In genomic region chr2:8805278-8806045, GRCh38 we compare ENCODE assay signal across 20 cellular contexts. TPM values are rescaled to one million over a fixed set of nuclear protein-coding genes. Genes with fewer than 3 reads are reported as not detected.
DNase-seq lines count a peak whose midpoint lies in the region; ATAC-seq and TF ChIP-seq lines count a peak whose summit lies in the region.
"Had no signal": no experiment of that assay in that cellular context is flagged by ENCODE, and none has a peak within 500 bp of the region (broad histone marks: within the 10 kb centered on the region; RNA-seq: fewer than 3 reads in every experiment).

No MANE protein-coding gene starts in this region.

- H3K4me3 ChIP-seq in right cardiac atrium (ENCODE audit: low read length): no peak overlapping the region
- H3K4me3 ChIP-seq: breast epithelium, esophagus muscularis mucosa, GM23248 had no signal

- H3K4me1 ChIP-seq in right cardiac atrium (ENCODE audit: control insufficient read depth, insufficient read depth, low read length): peaks cover 2% of the 10 kb centered on the region
- H3K4me1 ChIP-seq: breast epithelium, Caco-2 had no signal

- 61% methylated on average over 6 of the region's 6 CpGs for WGBS in right cardiac atrium

- no peak for TF ChIP-seq CTCF in type B pancreatic cell (conservative IDR thresholded peaks at IDR 0.05)

- peaks cover 59% of the 10 kb centered on the region for H3K36me3 Mint-ChIP-seq in type B pancreatic cell

- H3K4me1 Mint-ChIP-seq in type B pancreatic cell (ENCODE audit: unreplicated experiment): peaks cover 3% of the 10 kb centered on the region
- H3K4me1 Mint-ChIP-seq: IgD-negative memory B cell had no signal

- no peak overlapping the region for H3K4me3 Mint-ChIP-seq in type B pancreatic cell
- H3K4me3 Mint-ChIP-seq: activated naive CD4-positive, alpha-beta T cell treated with anti-CD3 and anti-CD28 coated beads, Interleukin-2, amount 50 U/mL, for 24 hours; IgD-negative memory B cell had no signal

- H3K27ac ChIP-seq in right cardiac atrium (ENCODE audit: low read length): no peak overlapping the region
- H3K27ac ChIP-seq: esophagus muscularis mucosa, GM23248, neutrophil had no signal

- H3K27ac Mint-ChIP-seq in type B pancreatic cell: peak overlapping the region; percentile 62
- H3K27ac Mint-ChIP-seq: IgD-negative memory B cell had no signal

- no peaks in the 10 kb centered on the region for H3K27me3 ChIP-seq in right cardiac atrium (ENCODE audit: control insufficient read depth, insufficient read depth)
- H3K27me3 ChIP-seq: breast epithelium, esophagus muscularis mucosa, neutrophil had no signal

- no peaks in the 10 kb centered on the region for H3K9me3 Mint-ChIP-seq in type B pancreatic cell
- H3K9me3 Mint-ChIP-seq: activated naive CD4-positive, alpha-beta T cell treated with anti-CD3 and anti-CD28 coated beads, Interleukin-2, amount 50 U/mL, for 24 hours; IgD-negative memory B cell had no signal

- H3K9me3 ChIP-seq in right cardiac atrium (ENCODE audit: control insufficient read depth, low read length): no peaks in the 10 kb centered on the region
- H3K9me3 ChIP-seq: breast epithelium, Caco-2, esophagus muscularis mucosa, neutrophil had no signal

- DNase-seq in Right ventricle myocardium inferior (ENCODE audit: missing footprints) (no peak), cardiac septum (ENCODE audit: low spot score) (no peak), right cardiac atrium (no peak), type B pancreatic cell (ENCODE audit: extremely low spot score, unreplicated experiment) (no peak), Ammon's horn (ENCODE audit: low spot score) (no peak)
- DNase-seq: activated CD4-positive, alpha-beta T cell treated with anti-CD3 and anti-CD28 coated beads for 4 hours; Caco-2; GM23248; head of caudate nucleus; NCI-H1930; NCI-H526 treated with DMSO at 0.1 percent for 48 hours; stimulated activated CD4-positive, alpha-beta T cell treated with anti-CD3 and anti-CD28 coated beads, Interleukin-2, amount 100 ng/mL, for 24 hours; substantia nigra had no signal

- peak; percentile 87 for ATAC-seq in Right ventricle myocardium inferior
- ATAC-seq in SK-N-SH treated with all-trans-retinoic acid at 6 μM for 48 hours: 0 out of 3 replicates have a peak, but pooled peaks have one; percentile 10
- ATAC-seq in right cardiac atrium: peak; percentile 61 to 75
- ATAC-seq in GM21619 (IDR thresholded peaks at IDR 0.05; ENCODE audit: unreplicated experiment): no peak

- H3K27me3 Mint-ChIP-seq in type B pancreatic cell: no peaks in the 10 kb centered on the region
- H3K27me3 Mint-ChIP-seq: activated naive CD4-positive, alpha-beta T cell treated with anti-CD3 and anti-CD28 coated beads, Interleukin-2, amount 50 U/mL, for 24 hours; IgD-negative memory B cell had no signal

- intact Hi-C loops in Right ventricle myocardium inferior (cut with DNase I): no loop called here
- intact Hi-C loops in cardiac septum (cut with DNase I): no loop called here
- intact Hi-C loops in right cardiac atrium (cut with DNase I): no loop called here

TF ChIP-seq in SK-N-SH treated with all-trans-retinoic acid at 6 μM for 48 hours, 23 proteins besides CTCF, POLR2A, EP300 and RAD21:
- TF ChIP-seq SNAI2 (CRISPR knock-in tag; IDR thresholded peaks at IDR 0.05) (0 out of 2 replicates have a peak, but pooled peaks have one; percentile 24), ISL1 (CRISPR knock-in tag; IDR thresholded peaks at IDR 0.05) (peak; percentile 56), OSR1 (CRISPR knock-in tag; IDR thresholded peaks at IDR 0.05) (no peak), RARB (CRISPR knock-in tag; IDR thresholded peaks at IDR 0.05) (no peak)

RNA-seq across cellular contexts. Expression of gene KIDINS220, which starts 32.0 kb away (rescaled TPM):
- total RNA-seq in Right ventricle myocardium inferior: 49.0 TPM
- 111 TPM for total RNA-seq in cardiac septum
- 10 to 100 TPM; 34.5 to 39.6 (median 37.6) TPM for total RNA-seq in right cardiac atrium
- polyA plus RNA-seq in right cardiac atrium: 17.3 TPM
- 63.2 and 73.1 TPM in 2 replicates for total RNA-seq in type B pancreatic cell (ENCODE audit: low replicate concordance)
